In genomic region chr3:126389792-126390142, GRCh38 we compare ENCODE assay signal across 10 cellular contexts. TPM values are rescaled to one million over a fixed set of nuclear protein-coding genes. Genes with fewer than 3 reads are reported as not detected.
A peak's percentile ranks its signal among the peaks of the same experiment; 100 is the strongest.
DNase-seq lines count a peak whose midpoint lies in the region; ATAC-seq and TF ChIP-seq lines count a peak whose summit lies in the region.
"Had no signal": no experiment of that assay in that cellular context is flagged by ENCODE, and none has a peak within 500 bp of the region (broad histone marks: within the 10 kb centered on the region; RNA-seq: fewer than 3 reads in every experiment).

No MANE protein-coding gene starts in this region.

- no peaks in the 10 kb centered on the region for H3K79me2 ChIP-seq in DOHH2 (ENCODE audit: control insufficient read depth, low read length)

- H3K4me3 ChIP-seq in DOHH2 (ENCODE audit: low read length) (peak overlapping the region; percentile 38), RWPE2 (ENCODE audit: severe bottlenecking) (no peak overlapping the region), skeletal muscle satellite cell (ENCODE audit: low read length) (peak overlapping the region; percentile 68)

- no peaks in the 10 kb centered on the region for H3K9me3 ChIP-seq in DOHH2 (ENCODE audit: control insufficient read depth, insufficient read depth, low read length)
- H3K9me3 ChIP-seq in RWPE2 (ENCODE audit: severe bottlenecking): no peaks in the 10 kb centered on the region
- no peaks in the 10 kb centered on the region for H3K9me3 ChIP-seq in skeletal muscle satellite cell (replicated peaks; ENCODE audit: low read length)

- no peaks in the 10 kb centered on the region for H3K36me3 Mint-ChIP-seq in immature natural killer cell
- H3K36me3 Mint-ChIP-seq: activated CD4-positive, alpha-beta memory T cell treated with anti-CD3 and anti-CD28 coated beads for 36 hours had no signal

- H3K9me3 Mint-ChIP-seq in immature natural killer cell: no peaks in the 10 kb centered on the region
- H3K9me3 Mint-ChIP-seq: activated CD4-positive, alpha-beta memory T cell treated with anti-CD3 and anti-CD28 coated beads for 36 hours had no signal

- H3K27me3 ChIP-seq in DOHH2 (ENCODE audit: control insufficient read depth, low read length) (peaks cover 9% of the 10 kb centered on the region), RWPE2 (ENCODE audit: insufficient read depth, poor library complexity, severe bottlenecking) (no peaks in the 10 kb centered on the region), skeletal muscle satellite cell (ENCODE audit: control insufficient read depth, insufficient read depth, low read length) (peaks cover 56% of the 10 kb centered on the region)

- no peaks in the 10 kb centered on the region for H3K36me3 ChIP-seq in DOHH2 (ENCODE audit: control insufficient read depth, low read length)
- H3K36me3 ChIP-seq in RWPE2 (ENCODE audit: low read depth): no peaks in the 10 kb centered on the region
- no peaks in the 10 kb centered on the region for H3K36me3 ChIP-seq in skeletal muscle satellite cell (ENCODE audit: insufficient read depth, low read length)

- no peak overlapping the region for H3K9ac ChIP-seq in skeletal muscle satellite cell (ENCODE audit: low read depth, low read length)

- no peak overlapping the region for H3K27ac ChIP-seq in DOHH2 (ENCODE audit: low read depth, low read length)
- H3K27ac ChIP-seq in RWPE2 (ENCODE audit: poor library complexity, severe bottlenecking): no peak overlapping the region

- H3K4me2 ChIP-seq in DOHH2 (ENCODE audit: low read length): peak overlapping the region; percentile 48
- peak overlapping the region; percentile 89 for H3K4me2 ChIP-seq in skeletal muscle satellite cell (ENCODE audit: low read length)

- DNase-seq in RWPE2 (ENCODE audit: low spot score) (no peak), immature natural killer cell (no peak), SW480 (ENCODE audit: low spot score) (no peak), NCI-H2107 treated with DMSO at 0.1 percent for 48 hours (lab: John Stamatoyannopoulos, UW; ENCODE audit: unreplicated experiment) (no peak), NCI-H446 (lab: John Stamatoyannopoulos, UW) (no peak), SKM-1 (lab: John Stamatoyannopoulos, UW; ENCODE audit: unreplicated experiment) (no peak)

- no peaks in the 10 kb centered on the region for H3K9me2 ChIP-seq in DOHH2 (replicated peaks; ENCODE audit: control insufficient read depth, low read length)

- peaks cover 0 to 2% of the 10 kb centered on the region in 2 donors for H3K4me1 Mint-ChIP-seq in immature natural killer cell

- peaks cover 6 to 11% (median 9%) of the 10 kb centered on the region in 3 donors for H3K27me3 Mint-ChIP-seq in immature natural killer cell (ENCODE audit: low read depth in 3 of 3)

- no peak overlapping the region for H3K27ac Mint-ChIP-seq in immature natural killer cell
- H3K27ac Mint-ChIP-seq: activated CD4-positive, alpha-beta memory T cell treated with anti-CD3 and anti-CD28 coated beads for 36 hours had no signal

- no peak for ATAC-seq in RWPE2 (ENCODE audit: low read depth)

- no peaks in the 10 kb centered on the region for H4K20me1 ChIP-seq in DOHH2 (ENCODE audit: control insufficient read depth, insufficient read depth, low read depth, low read length)

- peak overlapping the region in 3 of 5 donors; percentile 6 to 33 (median 21) for H3K4me3 Mint-ChIP-seq in immature natural killer cell
- H3K4me3 Mint-ChIP-seq: activated CD4-positive, alpha-beta memory T cell treated with anti-CD3 and anti-CD28 coated beads for 36 hours had no signal

- no peak for TF ChIP-seq CTCF in DOHH2 (IDR thresholded peaks at IDR 0.05; ENCODE audit: low read depth, low read length, poor library complexity, severe bottlenecking)
- TF ChIP-seq CTCF in RWPE2 (IDR thresholded peaks at IDR 0.05; ENCODE audit: poor library complexity, severe bottlenecking): peak; percentile 4

- no peaks in the 10 kb centered on the region for H3F3A ChIP-seq in DOHH2 (ENCODE audit: control insufficient read depth, insufficient read depth)

- H3K4me1 ChIP-seq in DOHH2 (ENCODE audit: control insufficient read depth, low read length) (peaks cover 9% of the 10 kb centered on the region), RWPE2 (ENCODE audit: insufficient read depth, poor library complexity, severe bottlenecking) (no peaks in the 10 kb centered on the region), skeletal muscle satellite cell (ENCODE audit: control insufficient read depth, insufficient read depth, low read length) (peaks cover 11% of the 10 kb centered on the region)

RNA-seq across cellular contexts. Expression of gene CFAP100, which starts 4.9 kb away (rescaled TPM):
- polyA plus RNA-seq in immature natural killer cell: not detected
- 0.25 TPM in 1 of 2 replicates, not detected in the other for total RNA-seq in skeletal muscle satellite cell (2012; rRNA removed)
- total RNA-seq: activated CD4-positive, alpha-beta memory T cell treated with anti-CD3 and anti-CD28 coated beads for 36 hours had no signal
- polyA plus RNA-seq: neural cell had no signal

RNA-seq across cellular contexts. Expression of gene KLF15, which starts 32.6 kb away (rescaled TPM):
- polyA plus RNA-seq in immature natural killer cell: not detected
- total RNA-seq in skeletal muscle satellite cell (2012; rRNA removed): 0.87 and 1.5 TPM in 2 replicates
